ENCODE assay signal across 8 cellular contexts in genomic region chr6:69835414-69836179, GRCh38. TPM values are rescaled to one million over a fixed set of nuclear protein-coding genes. Genes with fewer than 3 reads are reported as not detected.
A peak's percentile ranks its signal among the peaks of the same experiment; 100 is the strongest.
DNase-seq lines count a peak whose midpoint lies in the region; ATAC-seq and TF ChIP-seq lines count a peak whose summit lies in the region.

No MANE protein-coding gene starts in this region.

- ATAC-seq in GM21786 (IDR thresholded peaks at IDR 0.05; ENCODE audit: unreplicated experiment) = peak; percentile 84

- no peak overlapping the region for H3K27ac ChIP-seq in 22Rv1

- TF ChIP-seq CTCF in 22Rv1 (IDR thresholded peaks at IDR 0.05) (peak; percentile 87), epithelial cell of proximal tubule (conservative IDR thresholded peaks at IDR 0.05; ENCODE audit: low read depth, low read length) (peak; percentile 92)

- no peak overlapping the region for H3K4me3 ChIP-seq in Jurkat, Clone E6-1 (ENCODE audit: low read length)
- H3K4me3 ChIP-seq in epithelial cell of proximal tubule (ENCODE audit: low read depth, low read length) = no peak overlapping the region

- DNase-seq in EL = peak; percentile 47
- peak; percentile 41 for DNase-seq in Jurkat, Clone E6-1 (ENCODE audit: low read depth, low spot score)
- peak; percentile 81 for DNase-seq in SK-MEL-5 (ENCODE audit: low read depth, low spot score)
- peak; percentile 31 for DNase-seq in epithelial cell of proximal tubule (ENCODE audit: low read depth)
- DNase-seq in non-pigmented ciliary epithelial cell (ENCODE audit: low read depth) = peak; percentile 67
- no peak for DNase-seq in stimulated activated CD4-positive, alpha-beta T cell treated with anti-CD3 and anti-CD28 coated beads, Interleukin-4, amount 100 ng/mL, for 1 hour

- in situ Hi-C loops in SK-MEL-5 (cut with HindIII; ENCODE audit: low pct_unique_long_range_greater_than_20kb, low sequenced_read_pairs) = no loop called here

RNA-seq across cellular contexts. Expression of gene COL19A1, which starts 30.8 kb away (rescaled TPM):
- polyA plus RNA-seq in Jurkat, Clone E6-1 (2012; ENCODE audit: insufficient read depth, insufficient read length) = not detected
- total RNA-seq in SK-MEL-5 (2014; rRNA removed; shearing (Covaris generic)) = 39.9 and 41.7 TPM in 2 replicates
- 25.4 and 26.0 TPM in 2 replicates for polyA plus RNA-seq in SK-MEL-5 (2015; cell fraction: cytosol; rRNA removed)
- 55.9 and 58.0 TPM in 2 replicates for polyA plus RNA-seq in SK-MEL-5 (2015; cell fraction: nucleus; rRNA removed)
- under 0.01 TPM in 1 of 2 replicates, not detected in the other for total RNA-seq in epithelial cell of proximal tubule

RNA-seq across cellular contexts. Expression of gene LMBRD1, which starts 38.8 kb away (rescaled TPM):
- polyA plus RNA-seq in Jurkat, Clone E6-1 (2012; ENCODE audit: insufficient read depth, insufficient read length) = 19.6 TPM
- 38.6 and 42.3 TPM in 2 replicates for total RNA-seq in SK-MEL-5 (2014; rRNA removed; shearing (Covaris generic))
- 29.4 and 36.3 TPM in 2 replicates for polyA plus RNA-seq in SK-MEL-5 (2015; cell fraction: cytosol; rRNA removed)
- 12.0 and 19.9 TPM in 2 replicates for polyA plus RNA-seq in SK-MEL-5 (2015; cell fraction: nucleus; rRNA removed)
- total RNA-seq in epithelial cell of proximal tubule = 19.1 and 24.9 TPM in 2 replicates

Comparison
In these comparisons a context has a peak if more than half of its experiments do, and no peak if none do; other contexts are left out.
1. RNA of gene COL19A1, which starts 30.8 kb away (total RNA-seq): 39.9 to 41.7 TPM in SK-MEL-5; under 0.01 TPM in epithelial cell of proximal tubule; every median in the first group is over 10 times any median in the second.